Comparison of ENCODE assay signal across 12 cellular contexts in the genomic region with DNA sequence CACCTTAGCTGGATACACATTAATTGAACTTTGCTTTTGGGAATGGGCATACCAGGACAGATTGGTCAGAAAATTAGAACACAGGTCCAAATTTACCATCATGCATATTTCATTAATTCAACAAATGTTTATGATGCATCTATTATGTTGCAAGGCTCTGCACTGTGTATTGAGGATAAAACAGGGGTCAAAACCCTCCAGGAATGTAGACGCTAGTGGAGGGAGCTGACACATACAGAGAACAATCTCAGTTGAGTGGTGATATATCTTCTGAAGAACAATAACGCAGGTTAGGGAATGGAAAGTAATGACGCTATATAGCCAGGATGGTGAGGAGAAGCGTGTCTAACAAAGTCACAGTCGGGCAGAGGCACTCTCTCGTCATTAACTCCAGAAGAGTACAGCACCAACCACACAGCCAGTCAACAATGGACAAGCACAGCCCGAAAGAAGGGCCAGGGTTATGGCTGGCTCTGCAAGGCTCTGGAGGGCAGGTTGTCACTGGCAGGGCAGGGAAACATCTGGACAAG. TPM values are rescaled to one million over a fixed set of nuclear protein-coding genes. Genes with fewer than 3 reads are reported as not detected.
A peak's percentile ranks its signal among the peaks of the same experiment; 100 is the strongest.
DNase-seq lines count a peak whose midpoint lies in the region; ATAC-seq and TF ChIP-seq lines count a peak whose summit lies in the region.
"Had no signal": no experiment of that assay in that cellular context is flagged by ENCODE, and none has a peak within 500 bp of the region (broad histone marks: within the 10 kb centered on the region; RNA-seq: fewer than 3 reads in every experiment).

No MANE protein-coding gene starts in this region.

- no peak for TF ChIP-seq CTCF in heart right ventricle (IDR thresholded peaks at IDR 0.05)
- TF ChIP-seq CTCF in upper lobe of left lung (IDR thresholded peaks at IDR 0.05), result no peak

- peaks cover 63% of the 10 kb centered on the region for H3K36me3 Mint-ChIP-seq in activated CD8-positive, alpha-beta T cell treated with anti-CD3 and anti-CD28 coated beads, Interleukin-2, amount 10 ng/mL, durations not matched to agents 7 days and 5 days (ENCODE audit: low read depth)

- peak overlapping the region in 6 of 10 donors; percentile 92 to 99 (median 98) for H3K27ac ChIP-seq in heart right ventricle
- peak overlapping the region; percentile 37 to 96 (median 74) for H3K27ac ChIP-seq in upper lobe of left lung
- H3K27ac ChIP-seq: epithelial cell of prostate had no signal

- POLR2A ChIA-PET in activated CD8-positive, alpha-beta T cell treated with anti-CD3 and anti-CD28 coated beads, Interleukin-2, amount 10 ng/mL, durations not matched to agents 7 days and 5 days (lab: Charles Lee), result interaction anchor here (1.5 kb wide), 1 partner anchor 30 kb away, joined by 3 read pairs; no protein-coding TSS in a partner anchor

- CTCF ChIA-PET in activated CD8-positive, alpha-beta T cell treated with anti-CD3 and anti-CD28 coated beads, Interleukin-2, amount 10 ng/mL, durations not matched to agents 7 days and 5 days (lab: Charles Lee), result interaction anchor here (0.8 to 1.8 kb wide), 4 partner anchors 16 to 364 kb away, joined by 3 to 5 read pairs (median 5); no protein-coding TSS in a partner anchor

- H3K27me3 ChIP-seq in heart right ventricle (peaks cover 0 to 5% (median 0%) of the 10 kb centered on the region in 7 donors), upper lobe of left lung (peaks cover 0 to 12% (median 0%) of the 10 kb centered on the region in 4 donors)

- TF ChIP-seq EP300 in upper lobe of left lung (IDR thresholded peaks at IDR 0.05), result no peak

- no peak for TF ChIP-seq POLR2A in upper lobe of left lung (IDR thresholded peaks at IDR 0.05)

- H3K36me3 ChIP-seq in heart right ventricle (peaks cover 0 to 28% (median 0%) of the 10 kb centered on the region in 9 donors), upper lobe of left lung (no peaks in the 10 kb centered on the region)

- H3K4me1 ChIP-seq in heart right ventricle (peaks cover 0 to 81% (median 35%) of the 10 kb centered on the region in 9 donors), upper lobe of left lung (peaks cover 14 to 50% (median 32%) of the 10 kb centered on the region in 4 donors)

- intact Hi-C loops in heart right ventricle (cut with DNase I) (loop anchor here in 2 of 10 donors (5.0 to 10.0 kb wide), 2 partner anchors 57 to 60 kb away; no protein-coding TSS in a partner anchor), Right ventricle myocardium superior (cut with DNase I) (no loop called here)

- H3K4me3 ChIP-seq in heart right ventricle (peak overlapping the region in 7 of 10 donors; percentile 4 to 92 (median 87)), upper lobe of left lung (peak overlapping the region in 2 of 4 donors; percentile 58 to 71)

- H3K9me3 Mint-ChIP-seq in activated CD8-positive, alpha-beta T cell treated with anti-CD3 and anti-CD28 coated beads, Interleukin-2, amount 10 ng/mL, durations not matched to agents 7 days and 5 days (ENCODE audit: insufficient read depth), result no peaks in the 10 kb centered on the region

- whole genome bisulfite sequencing in heart right ventricle, 2 donors, result 61 to 65% methylated on average over 7 of the region's 7 CpGs
- 63 to 68% methylated on average over 7 of the region's 7 CpGs for WGBS in upper lobe of left lung, 2 donors

- H3K9me3 ChIP-seq in heart right ventricle (no peaks in the 10 kb centered on the region), upper lobe of left lung (no peaks in the 10 kb centered on the region)

- no peak for DNase-seq in heart right ventricle
- no peak for DNase-seq in Right ventricle myocardium superior
- no peak for DNase-seq in activated CD8-positive, alpha-beta T cell treated with anti-CD3 and anti-CD28 coated beads, Interleukin-2, amount 10 ng/mL, durations not matched to agents 7 days and 5 days
- DNase-seq in iris pigment epithelial cell (ENCODE audit: low read depth), result peak; percentile 68
- DNase-seq in upper lobe of left lung, result no peak
- DNase-seq in NK-92 treated with Interleukin-12 subunit alpha and Interleukin-12 subunit beta, amount 100 ng/mL, for 24 hours (lab: John Stamatoyannopoulos, UW), result no peak
- DNase-seq in HK-2 (ENCODE audit: unreplicated experiment), result no peak
- DNase-seq: AML-193; NCI-H1092 treated with DMSO at 0.1 percent for 48 hours; stimulated activated naive CD4-positive, alpha-beta T cell had no signal

- peaks cover 74% of the 10 kb centered on the region for H3K4me1 Mint-ChIP-seq in activated CD8-positive, alpha-beta T cell treated with anti-CD3 and anti-CD28 coated beads, Interleukin-2, amount 10 ng/mL, durations not matched to agents 7 days and 5 days (ENCODE audit: low read depth)

- peaks cover 2% of the 10 kb centered on the region for H3K27me3 Mint-ChIP-seq in activated CD8-positive, alpha-beta T cell treated with anti-CD3 and anti-CD28 coated beads, Interleukin-2, amount 10 ng/mL, durations not matched to agents 7 days and 5 days (ENCODE audit: low read depth)

- ATAC-seq in heart right ventricle (no peak), Right ventricle myocardium superior (ENCODE audit: poor library complexity) (no peak), upper lobe of left lung (ENCODE audit: low FRiP score in 2 of 2) (no peak), HG03025 (IDR thresholded peaks at IDR 0.05; ENCODE audit: low FRiP score, unreplicated experiment) (no peak)
- no peak for ATAC-seq in activated CD8-positive, alpha-beta T cell treated with anti-CD3 and anti-CD28 coated beads, Interleukin-2, amount 10 ng/mL, durations not matched to agents 7 days and 5 days

- H3K4me3 Mint-ChIP-seq in activated CD8-positive, alpha-beta T cell treated with anti-CD3 and anti-CD28 coated beads, Interleukin-2, amount 10 ng/mL, durations not matched to agents 7 days and 5 days, result no peak overlapping the region

- H3K27ac Mint-ChIP-seq in activated CD8-positive, alpha-beta T cell treated with anti-CD3 and anti-CD28 coated beads, Interleukin-2, amount 10 ng/mL, durations not matched to agents 7 days and 5 days, result peak overlapping the region; percentile 0

RNA-seq across cellular contexts. Expression of gene FLI1, which starts 3.8 kb away (rescaled TPM):
- total RNA-seq in heart right ventricle (10 to 100 TPM; 11.7 to 33.3 (median 17.2) TPM), Right ventricle myocardium superior (14.0 TPM), upper lobe of left lung (10 to 100 TPM; 36.3 to 80.1 (median 54.4) TPM)
- polyA plus RNA-seq in heart right ventricle, result 10 to 100 TPM; 11.4 to 12.1 TPM
- 10 to 100 TPM; 83.4 to 93.4 TPM for total RNA-seq in activated CD8-positive, alpha-beta T cell treated with anti-CD3 and anti-CD28 coated beads, Interleukin-2, amount 10 ng/mL, durations not matched to agents 7 days and 5 days
